Comparison of ENCODE assay signal across 12 cellular contexts in the genomic region with DNA sequence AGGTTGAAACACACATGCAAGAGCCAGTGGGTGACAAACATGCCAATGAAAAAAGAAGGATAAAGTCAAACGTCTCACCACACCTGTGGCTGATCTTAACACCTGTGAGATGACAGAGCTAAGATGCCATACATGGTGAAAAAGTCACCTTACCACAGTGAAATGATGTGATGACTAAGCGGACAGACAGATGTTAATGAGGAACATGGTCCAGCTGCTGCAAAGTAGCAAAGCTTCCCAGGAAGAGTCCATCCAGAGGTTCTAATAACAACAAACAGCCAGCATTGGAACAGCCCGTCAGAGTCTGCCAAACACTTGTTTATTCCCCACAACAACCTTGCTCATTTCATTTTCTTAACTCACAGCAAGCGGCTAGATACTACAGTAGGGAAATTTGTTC. TPM values are rescaled to one million over a fixed set of nuclear protein-coding genes. Genes with fewer than 3 reads are reported as not detected.
A peak's percentile ranks its signal among the peaks of the same experiment; 100 is the strongest.
DNase-seq lines count a peak whose midpoint lies in the region; ATAC-seq and TF ChIP-seq lines count a peak whose summit lies in the region.
"Had no signal": no experiment of that assay in that cellular context is flagged by ENCODE, and none has a peak within 500 bp of the region (broad histone marks: within the 10 kb centered on the region; RNA-seq: fewer than 3 reads in every experiment).

No MANE protein-coding gene starts in this region.

- H3K4me1 ChIP-seq in fibroblast of lung (ENCODE audit: control insufficient read depth, extremely low read depth, insufficient read depth, low read length) = peaks cover 2% of the 10 kb centered on the region

- H3K27ac ChIP-seq in fibroblast of lung (ENCODE audit: insufficient read depth, low read length) = no peak overlapping the region
- H3K27ac ChIP-seq: testis had no signal

- H3K9me3 Mint-ChIP-seq in activated naive CD4-positive, alpha-beta T cell treated with anti-CD3 and anti-CD28 coated beads, Interleukin-2, amount 50 U/mL, for 24 hours = no peaks in the 10 kb centered on the region
- no peaks in the 10 kb centered on the region for H3K9me3 Mint-ChIP-seq in stimulated activated memory B cell treated with anti-CD40 and anti-IgM and Interleukin-4, amounts not matched to agents 10 μg/mL and 1 μg/mL and 100 μg/mL, for 72 hours

- H3K27me3 ChIP-seq in fibroblast of lung (ENCODE audit: control insufficient read depth, insufficient read depth, low read length) = no peaks in the 10 kb centered on the region
- H3K27me3 ChIP-seq: testis had no signal

- H3K4me2 ChIP-seq in fibroblast of lung (ENCODE audit: extremely low read depth, insufficient read depth, low read length) = no peak overlapping the region

- peaks cover 9% of the 10 kb centered on the region for H3K36me3 Mint-ChIP-seq in activated naive CD4-positive, alpha-beta T cell treated with anti-CD3 and anti-CD28 coated beads, Interleukin-2, amount 50 U/mL, for 24 hours
- peaks cover 18% of the 10 kb centered on the region for H3K36me3 Mint-ChIP-seq in stimulated activated memory B cell treated with anti-CD40 and anti-IgM and Interleukin-4, amounts not matched to agents 10 μg/mL and 1 μg/mL and 100 μg/mL, for 72 hours

- H3K4me3 ChIP-seq in WI38 (ENCODE audit: low read depth, low read length) (0 out of 2 replicates have a peak overlapping the region, but pooled peaks have one; percentile 14), fibroblast of lung (replicated peaks in 1 of 4; ENCODE audit: control extremely low read depth in 1 of 4, insufficient read depth in 1 of 4, low read depth in 3 of 4, low read length in 4 of 4) (peak overlapping the region in 2 of 4 experiments; percentile 40 to 41)
- H3K4me3 ChIP-seq: testis had no signal

- H3K4me1 Mint-ChIP-seq in activated naive CD4-positive, alpha-beta T cell treated with anti-CD3 and anti-CD28 coated beads, Interleukin-2, amount 50 U/mL, for 24 hours = peaks cover 46% of the 10 kb centered on the region
- H3K4me1 Mint-ChIP-seq in stimulated activated memory B cell treated with anti-CD40 and anti-IgM and Interleukin-4, amounts not matched to agents 10 μg/mL and 1 μg/mL and 100 μg/mL, for 72 hours = peaks cover 47% of the 10 kb centered on the region

- no peak overlapping the region for H2AFZ ChIP-seq in fibroblast of lung (ENCODE audit: low read length)

- no peaks in the 10 kb centered on the region for H3K27me3 Mint-ChIP-seq in activated naive CD4-positive, alpha-beta T cell treated with anti-CD3 and anti-CD28 coated beads, Interleukin-2, amount 50 U/mL, for 24 hours
- no peaks in the 10 kb centered on the region for H3K27me3 Mint-ChIP-seq in stimulated activated memory B cell treated with anti-CD40 and anti-IgM and Interleukin-4, amounts not matched to agents 10 μg/mL and 1 μg/mL and 100 μg/mL, for 72 hours

- H3K4me3 Mint-ChIP-seq in activated naive CD4-positive, alpha-beta T cell treated with anti-CD3 and anti-CD28 coated beads, Interleukin-2, amount 50 U/mL, for 24 hours = peak overlapping the region; percentile 85
- H3K4me3 Mint-ChIP-seq in stimulated activated memory B cell treated with anti-CD40 and anti-IgM and Interleukin-4, amounts not matched to agents 10 μg/mL and 1 μg/mL and 100 μg/mL, for 72 hours = peak overlapping the region; percentile 36

- peaks cover 5% of the 10 kb centered on the region for H3K36me3 ChIP-seq in fibroblast of lung (ENCODE audit: control insufficient read depth, insufficient read depth, low read length)

- peak overlapping the region; percentile 79 for H3K27ac Mint-ChIP-seq in activated naive CD4-positive, alpha-beta T cell treated with anti-CD3 and anti-CD28 coated beads, Interleukin-2, amount 50 U/mL, for 24 hours
- H3K27ac Mint-ChIP-seq in stimulated activated memory B cell treated with anti-CD40 and anti-IgM and Interleukin-4, amounts not matched to agents 10 μg/mL and 1 μg/mL and 100 μg/mL, for 72 hours = no peak overlapping the region

- H3K79me2 ChIP-seq in fibroblast of lung (ENCODE audit: control insufficient read depth, insufficient read depth, low read length) = peaks cover 45% of the 10 kb centered on the region

- no peak for DNase-seq in activated naive CD4-positive, alpha-beta T cell (lab: John Stamatoyannopoulos, UW)
- DNase-seq in fibroblast of lung (ENCODE audit: low read depth in 2 of 2) (peak; percentile 15 to 62), islet precursor cell (no peak)
- DNase-seq: activated effector memory CD4-positive, alpha-beta T cell treated with anti-CD3 and anti-CD28 coated beads, Interleukin-2, amount 50 U/mL, for 16 hours; Calu3; testis had no signal

- ATAC-seq in stimulated activated memory B cell treated with anti-CD40 and anti-IgM and Interleukin-4, amounts not matched to agents 10 μg/mL and 1 μg/mL and 100 μg/mL, for 72 hours = no peak
- ATAC-seq in GM21447 (IDR thresholded peaks at IDR 0.05; ENCODE audit: unreplicated experiment) (no peak), GM21528 (IDR thresholded peaks at IDR 0.05; ENCODE audit: low FRiP score, unreplicated experiment) (no peak)
- ATAC-seq: esophagus mucosa had no signal

- H3K9me3 ChIP-seq in fibroblast of lung (ENCODE audit: control insufficient read depth, insufficient read depth, low read depth, low read length) = no peaks in the 10 kb centered on the region
- H3K9me3 ChIP-seq: testis had no signal

- TF ChIP-seq CTCF in WI38 (IDR thresholded peaks at IDR 0.05; ENCODE audit: low read depth, low read length) (no peak), fibroblast of lung (conservative IDR thresholded peaks at IDR 0.05 in 1 of 2, IDR thresholded peaks at IDR 0.05 in 1 of 2; ENCODE audit: low read depth in 1 of 2, low read length in 2 of 2) (no peak)

- no peak overlapping the region for H3K9ac ChIP-seq in fibroblast of lung (ENCODE audit: insufficient read depth, low read length)

- H4K20me1 ChIP-seq in fibroblast of lung (ENCODE audit: control insufficient read depth, extremely low read depth, insufficient read depth, low read length) = no peaks in the 10 kb centered on the region

RNA-seq across cellular contexts. Expression of a gene that starts 1.9 kb away (rescaled TPM):
- 59.1 and 89.5 TPM in 2 replicates for total RNA-seq in fibroblast of lung
- polyA plus RNA-seq in fibroblast of lung = 101 and 107 TPM in 2 replicates
- 69.6 and 81.1 TPM in 2 replicates for polyA plus RNA-seq in fibroblast of lung (2012)
- 177 and 223 TPM in 2 replicates for polyA minus RNA-seq in fibroblast of lung (ENCODE audit: low replicate concordance)

RNA-seq across cellular contexts. Expression of a gene that starts 5.6 kb away (rescaled TPM):
- 9.8 and 11.1 TPM in 2 replicates for total RNA-seq in fibroblast of lung
- polyA plus RNA-seq in fibroblast of lung = 3.0 and 3.4 TPM in 2 replicates
- 2.7 and 3.8 TPM in 2 replicates for polyA plus RNA-seq in fibroblast of lung (2012)
- 4.2 and 5.2 TPM in 2 replicates for polyA minus RNA-seq in fibroblast of lung (ENCODE audit: low replicate concordance)

RNA-seq across cellular contexts. Expression of a gene that starts 28.7 kb away (rescaled TPM):
- total RNA-seq in fibroblast of lung = 10.3 and 11.1 TPM in 2 replicates
- polyA plus RNA-seq in fibroblast of lung = 26.3 and 49.7 TPM in 2 replicates
- 26.3 and 49.8 TPM in 2 replicates for polyA plus RNA-seq in fibroblast of lung (2012)
- polyA minus RNA-seq in fibroblast of lung (ENCODE audit: low replicate concordance) = 9.9 and 22.1 TPM in 2 replicates

RNA-seq across cellular contexts. Expression of a gene that starts 28.9 kb away (rescaled TPM):
- 41.6 and 54.7 TPM in 2 replicates for total RNA-seq in fibroblast of lung
- 77.6 and 94.9 TPM in 2 replicates for polyA plus RNA-seq in fibroblast of lung
- polyA plus RNA-seq in fibroblast of lung (2012) = 143 and 164 TPM in 2 replicates
- 52.9 and 67.0 TPM in 2 replicates for polyA minus RNA-seq in fibroblast of lung (ENCODE audit: low replicate concordance)

RNA-seq across cellular contexts. Expression of a gene that starts 56.7 kb away (rescaled TPM):
- total RNA-seq in fibroblast of lung = 74.2 and 94.3 TPM in 2 replicates
- polyA plus RNA-seq in fibroblast of lung = 90.8 and 116 TPM in 2 replicates
- polyA plus RNA-seq in fibroblast of lung (2012) = 98.9 and 144 TPM in 2 replicates
- 14.7 and 20.6 TPM in 2 replicates for polyA minus RNA-seq in fibroblast of lung (ENCODE audit: low replicate concordance)

Comparison
In these comparisons a context has a peak if more than half of its experiments do, and no peak if none do; other contexts are left out.
1. DNase-seq: peak in fibroblast of lung (2 of 2); none in activated naive CD4-positive, alpha-beta T cell (0 of 4) and islet precursor cell (single experiment).